1 cellular context compared by ENCODE assay signal in genomic region chr1:159647616-159648015, GRCh38.
TF ChIP-seq lines count a peak whose summit lies in the region.

No MANE protein-coding gene starts in this region.

TF ChIP-seq in GM23338, 12 proteins besides CTCF, POLR2A, EP300 and RAD21 (continued from another document):
- TF ChIP-seq ZNF331 (CRISPR knock-in tag; IDR thresholded peaks at IDR 0.05; ENCODE audit: low read depth) (no peak), EZH2 (IDR thresholded peaks at IDR 0.05; ENCODE audit: low read depth, unreplicated experiment) (no peak), EZH2phosphoT487 (IDR thresholded peaks at IDR 0.05; ENCODE audit: unreplicated experiment) (no peak), ZNF114 (CRISPR knock-in tag; IDR thresholded peaks at IDR 0.05) (no peak), POLR2AphosphoS5 (IDR thresholded peaks at IDR 0.05; ENCODE audit: low read depth) (no peak), CREB1 (CRISPR knock-in tag; IDR thresholded peaks at IDR 0.05; ENCODE audit: low read depth) (no peak)
